22 cellular contexts compared by ENCODE assay signal in the genomic region with DNA sequence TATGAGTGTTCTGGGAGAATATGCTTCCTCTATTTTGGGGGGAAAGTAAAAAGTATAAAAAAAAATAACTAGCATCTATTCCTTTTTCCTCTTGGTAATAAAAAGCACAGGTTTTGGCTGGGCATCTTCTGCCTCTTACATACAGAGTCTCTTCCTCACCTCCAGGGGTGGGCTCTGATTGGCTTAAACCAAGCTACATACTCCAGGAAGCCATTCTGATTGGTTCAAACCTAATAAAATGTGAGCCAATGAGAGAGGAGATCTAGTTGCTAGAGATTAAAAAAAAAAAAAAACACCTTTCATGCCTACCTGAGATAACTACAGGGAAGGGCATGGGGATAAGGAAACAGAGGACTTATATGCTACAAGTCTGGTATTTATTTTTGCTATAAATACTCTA.
"Had no signal": no experiment of that assay in that cellular context is flagged by ENCODE, and none has a peak within 500 bp of the region (broad histone marks: within the 10 kb centered on the region; RNA-seq: fewer than 3 reads in every experiment).

No MANE protein-coding gene starts in this region.

- H3K4me3 ChIP-seq: esophagus squamous epithelium, hepatocyte, lung, neural progenitor cell, ovary, right atrium auricular region, sigmoid colon, skin epidermis, stomach had no signal

- H3K4me2 ChIP-seq: hepatocyte, neural progenitor cell had no signal

- H2AFZ ChIP-seq: hepatocyte, neural progenitor cell had no signal

- H3K27me3 ChIP-seq: esophagus squamous epithelium, hepatocyte, neural progenitor cell, ovary, right atrium auricular region had no signal

- H3K36me3 ChIP-seq: esophagus squamous epithelium, neural progenitor cell, ovary, right atrium auricular region, sigmoid colon, stomach had no signal

- H3K79me2 ChIP-seq: hepatocyte had no signal

- DNase-seq: dermis blood vessel endothelial cell; esophagus squamous epithelium; foreskin fibroblast; head of caudate nucleus; left colon; left ventricle myocardium superior; mesenchymal stem cell; midbrain; nucleus accumbens; ovary; sigmoid colon; stimulated activated CD4-positive, alpha-beta T cell treated with anti-CD3 and anti-CD28 coated beads, Interleukin-12 subunit alpha, Interleukin-12 subunit beta, amount 100 ng/mL, for 4 hours; stimulated activated naive CD4-positive, alpha-beta T cell; stomach; substantia nigra; trophoblast cell had no signal

- H3K4me1 ChIP-seq: esophagus squamous epithelium, right atrium auricular region, sigmoid colon, stomach had no signal

- H3K9ac ChIP-seq: neural progenitor cell had no signal

- ATAC-seq: left colon; left ventricle myocardium superior; natural killer cell treated with Interleukin-12 subunit alpha and Interleukin-12 subunit beta and Interleukin-15 and Interleukin-18, amount 100 ng/mL, for 72 hours had no signal

- H3K9me3 ChIP-seq: esophagus squamous epithelium, ovary, right atrium auricular region, sigmoid colon, stomach had no signal

- H3K27ac ChIP-seq: esophagus squamous epithelium, hepatocyte, neural progenitor cell, ovary, right atrium auricular region, sigmoid colon, skin epidermis, stomach had no signal
